ENCODE assay signal across 14 cellular contexts in the genomic region with DNA sequence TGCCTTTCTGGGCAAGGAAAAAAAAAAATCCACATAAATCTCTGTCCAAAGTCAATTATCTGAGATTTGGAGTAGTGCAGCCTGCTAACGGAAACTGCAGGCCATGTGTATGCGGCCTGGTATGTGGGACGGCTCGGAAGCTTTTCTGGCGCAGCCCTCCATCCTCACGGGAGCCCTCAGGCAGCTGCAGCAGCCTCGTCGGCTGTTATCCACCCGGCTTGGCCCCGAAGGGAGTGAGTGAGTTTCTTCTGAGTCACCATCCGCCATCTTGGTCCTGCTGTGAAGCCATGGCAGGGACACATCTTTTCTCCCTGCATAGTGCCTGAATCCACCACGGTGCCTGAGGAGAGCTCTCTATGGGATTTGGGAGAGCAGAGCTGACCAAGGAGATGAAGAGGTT.
A peak's percentile ranks its signal among the peaks of the same experiment; 100 is the strongest.
DNase-seq lines count a peak whose midpoint lies in the region; ATAC-seq and TF ChIP-seq lines count a peak whose summit lies in the region.
"Had no signal": no experiment of that assay in that cellular context is flagged by ENCODE, and none has a peak within 500 bp of the region (broad histone marks: within the 10 kb centered on the region; RNA-seq: fewer than 3 reads in every experiment).

No MANE protein-coding gene starts in this region.

- H3K27ac ChIP-seq in right cardiac atrium (ENCODE audit: low read length) = no peak overlapping the region
- H3K27ac ChIP-seq: breast epithelium, suprapubic skin had no signal

- no peaks in the 10 kb centered on the region for H3K36me3 ChIP-seq in skeletal muscle satellite cell (ENCODE audit: insufficient read depth, low read length)
- H3K36me3 ChIP-seq: breast epithelium, suprapubic skin had no signal

- H3K9ac ChIP-seq in skeletal muscle satellite cell (ENCODE audit: low read depth, low read length) = peak overlapping the region; percentile 14

- no peak overlapping the region for H3K4me2 ChIP-seq in skeletal muscle satellite cell (ENCODE audit: low read length)

- H3K9me3 ChIP-seq in right cardiac atrium (ENCODE audit: control insufficient read depth, low read length) (no peaks in the 10 kb centered on the region), skeletal muscle satellite cell (replicated peaks; ENCODE audit: low read length) (no peaks in the 10 kb centered on the region)
- H3K9me3 ChIP-seq: breast epithelium, suprapubic skin had no signal

- intact Hi-C loops in right cardiac atrium (cut with DNase I) = no loop called here

- H3K4me1 ChIP-seq in right cardiac atrium (ENCODE audit: control insufficient read depth, insufficient read depth, low read length) = peaks cover 4% of the 10 kb centered on the region
- H3K4me1 ChIP-seq in skeletal muscle satellite cell (ENCODE audit: control insufficient read depth, insufficient read depth, low read length) = peaks cover 10% of the 10 kb centered on the region
- H3K4me1 ChIP-seq: breast epithelium, suprapubic skin had no signal

- in situ Hi-C loops in astrocyte of the spinal cord (cut with HindIII; ENCODE audit: low sequenced_read_pairs) = no loop called here

- TF ChIP-seq CTCF in astrocyte of the spinal cord (IDR thresholded peaks at IDR 0.05; ENCODE audit: low read depth, low read length) = no peak

- DNase-seq in ELF-1 (ENCODE audit: low read depth, low spot score) (peak; percentile 46), astrocyte of the spinal cord (ENCODE audit: low read depth, low spot score) (peak; percentile 43), right cardiac atrium (peak; percentile 87 to 94 (median 93)), NCI-H128 (lab: John Stamatoyannopoulos, UW; ENCODE audit: unreplicated experiment) (no peak), NCI-H524 treated with DMSO at 0.1 percent for 48 hours (lab: John Stamatoyannopoulos, UW) (no peak)
- DNase-seq: activated T-cell treated with anti-CD3 and anti-CD28 coated beads, Interleukin-2, amount 50 U/mL, for 24 hours; CD8-positive, alpha-beta T cell; KBM-7 had no signal

- H3K27me3 ChIP-seq in right cardiac atrium (ENCODE audit: control insufficient read depth, insufficient read depth) = no peaks in the 10 kb centered on the region
- no peaks in the 10 kb centered on the region for H3K27me3 ChIP-seq in skeletal muscle satellite cell (ENCODE audit: control insufficient read depth, insufficient read depth, low read length)
- H3K27me3 ChIP-seq: breast epithelium, suprapubic skin had no signal

- H3K4me3 ChIP-seq in astrocyte of the spinal cord (ENCODE audit: low read depth, low read length) (no peak overlapping the region), right cardiac atrium (ENCODE audit: low read length) (no peak overlapping the region), skeletal muscle satellite cell (ENCODE audit: low read length) (no peak overlapping the region)
- H3K4me3 ChIP-seq: breast epithelium, suprapubic skin had no signal

- ATAC-seq in right cardiac atrium (peak; percentile 97 to 98), GM18858 (IDR thresholded peaks at IDR 0.05; ENCODE audit: unreplicated experiment) (no peak), HG02610 (IDR thresholded peaks at IDR 0.05; ENCODE audit: unreplicated experiment) (no peak)
- ATAC-seq: CD8-positive, alpha-beta T cell; esophagus mucosa had no signal

- WGBS in right cardiac atrium = 46% methylated on average over 12 of the region's 12 CpGs

Comparison
In these comparisons a context has a peak if more than half of its experiments do, and no peak if none do; other contexts are left out.
1. DNase-seq: peak in ELF-1 (single experiment), astrocyte of the spinal cord (single experiment) and right cardiac atrium (3 of 3); none in NCI-H128 (single experiment) and NCI-H524 treated with DMSO at 0.1 percent for 48 hours (single experiment).
2. ATAC-seq: peak in right cardiac atrium (2 of 2); none in GM18858 (single experiment) and HG02610 (single experiment).